In the genomic region with DNA sequence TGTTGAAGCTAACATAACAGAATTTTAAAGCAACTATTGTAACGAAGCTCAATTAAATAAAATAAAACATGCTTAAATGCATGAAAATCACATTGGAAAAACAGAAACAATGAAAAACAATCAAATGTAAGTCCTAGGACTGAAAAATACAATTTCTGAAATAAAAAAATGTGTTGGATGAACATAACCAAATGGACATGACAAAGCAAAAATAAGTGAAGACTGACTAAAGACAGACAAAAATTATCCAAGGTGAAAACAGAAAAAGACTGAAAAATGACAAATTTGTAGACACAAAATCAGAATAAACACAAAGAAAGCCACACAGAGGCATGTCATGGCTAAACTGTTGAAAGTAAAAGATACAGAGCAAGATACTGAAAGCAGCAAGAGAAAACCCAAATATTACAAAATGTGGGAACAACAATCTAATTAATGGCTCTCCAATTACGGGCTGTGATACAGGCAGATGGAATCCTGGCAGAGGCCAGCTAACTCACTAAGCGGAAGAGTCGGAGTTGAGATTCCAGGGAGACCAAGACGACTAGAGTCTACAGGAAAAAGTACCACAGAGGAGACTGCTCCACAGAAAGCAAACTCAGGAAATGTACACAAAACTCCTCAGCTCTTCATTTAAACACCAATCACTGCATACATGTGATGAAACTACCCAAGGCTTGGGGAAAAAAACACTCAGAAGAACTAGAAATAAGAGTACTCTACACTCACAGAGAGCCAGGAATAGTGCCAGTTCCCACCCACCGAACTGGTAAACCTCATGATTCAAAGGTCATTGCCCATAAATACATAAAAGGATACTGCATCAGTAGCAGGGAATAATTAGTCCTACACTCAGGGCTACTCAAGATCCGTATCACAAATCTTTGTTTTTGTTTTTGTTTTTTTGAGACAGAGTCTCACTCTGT, we compare ENCODE assay signal across 11 cellular contexts.
DNase-seq lines count a peak whose midpoint lies in the region; ATAC-seq and TF ChIP-seq lines count a peak whose summit lies in the region.
"Had no signal": no experiment of that assay in that cellular context is flagged by ENCODE, and none has a peak within 500 bp of the region (broad histone marks: within the 10 kb centered on the region; RNA-seq: fewer than 3 reads in every experiment).

No MANE protein-coding gene starts in this region.

- intact Hi-C loops in upper lobe of right lung (cut with DNase I): no loop called here
- intact Hi-C loops in activated CD4-positive, alpha-beta memory T cell treated with anti-CD3 and anti-CD28 coated beads for 36 hours (cut with micrococcal nuclease): no loop called here

- no peaks in the 10 kb centered on the region for H3K36me3 ChIP-seq in upper lobe of right lung
- H3K36me3 ChIP-seq: suprapubic skin had no signal

- peak; percentile 36 for ATAC-seq in upper lobe of right lung
- no peak for ATAC-seq in GM18505 (IDR thresholded peaks at IDR 0.05; ENCODE audit: unreplicated experiment)

- H3K36me3 Mint-ChIP-seq in activated CD4-positive, alpha-beta memory T cell treated with anti-CD3 and anti-CD28 coated beads for 36 hours: peaks cover 15% of the 10 kb centered on the region
- H3K36me3 Mint-ChIP-seq in activated T-cell treated with anti-CD3 and anti-CD28 coated beads, Interleukin-2, amount 50 U/mL, for 24 hours (ENCODE audit: low read depth): peaks cover 44% of the 10 kb centered on the region

- DNase-seq in NCI-H446 (lab: John Stamatoyannopoulos, UW): peak; percentile 6 to 24
- no peak for DNase-seq in NCI-H446 treated with DMSO at 0.1 percent for 48 hours (lab: John Stamatoyannopoulos, UW)
- peak; percentile 50 for DNase-seq in astrocyte of the hippocampus (ENCODE audit: low read depth, low spot score)
- DNase-seq in iris pigment epithelial cell (ENCODE audit: low read depth): peak; percentile 28
- no peak for DNase-seq in upper lobe of right lung
- DNase-seq in activated CD4-positive, alpha-beta memory T cell treated with anti-CD3 and anti-CD28 coated beads for 36 hours: no peak
- no peak for DNase-seq in activated T-cell treated with anti-CD3 and anti-CD28 coated beads, Interleukin-2, amount 50 U/mL, for 24 hours
- DNase-seq: amniotic stem cell had no signal

- POLR2A ChIA-PET in activated CD4-positive, alpha-beta memory T cell treated with anti-CD3 and anti-CD28 coated beads for 36 hours (lab: Charles Lee): no interaction called here

- no peaks in the 10 kb centered on the region for H3K4me1 ChIP-seq in upper lobe of right lung
- H3K4me1 ChIP-seq: suprapubic skin had no signal

- no peak for TF ChIP-seq POLR2A in GM18505 (IDR thresholded peaks at IDR 0.05; ENCODE audit: borderline replicate concordance, extremely low read depth, insufficient read depth, insufficient read length)

- H3K9me3 Mint-ChIP-seq in activated CD4-positive, alpha-beta memory T cell treated with anti-CD3 and anti-CD28 coated beads for 36 hours: peaks cover 15% of the 10 kb centered on the region
- H3K9me3 Mint-ChIP-seq in activated T-cell treated with anti-CD3 and anti-CD28 coated beads, Interleukin-2, amount 50 U/mL, for 24 hours: peaks cover 11% of the 10 kb centered on the region

- no peak overlapping the region for H3K27ac ChIP-seq in upper lobe of right lung
- H3K27ac ChIP-seq: suprapubic skin had no signal

- H3K27ac Mint-ChIP-seq in activated CD4-positive, alpha-beta memory T cell treated with anti-CD3 and anti-CD28 coated beads for 36 hours: no peak overlapping the region
- H3K27ac Mint-ChIP-seq in activated T-cell treated with anti-CD3 and anti-CD28 coated beads, Interleukin-2, amount 50 U/mL, for 24 hours: no peak overlapping the region

- no peak overlapping the region for H3K4me3 ChIP-seq in upper lobe of right lung
- H3K4me3 ChIP-seq: suprapubic skin had no signal

- H3K9me3 ChIP-seq in upper lobe of right lung: no peaks in the 10 kb centered on the region
- H3K9me3 ChIP-seq: suprapubic skin had no signal

- peaks cover 3% of the 10 kb centered on the region for H3K4me1 Mint-ChIP-seq in activated CD4-positive, alpha-beta memory T cell treated with anti-CD3 and anti-CD28 coated beads for 36 hours (ENCODE audit: low read depth)
- H3K4me1 Mint-ChIP-seq in activated T-cell treated with anti-CD3 and anti-CD28 coated beads, Interleukin-2, amount 50 U/mL, for 24 hours (ENCODE audit: low read depth): peaks cover 8% of the 10 kb centered on the region

- CTCF ChIA-PET in activated CD4-positive, alpha-beta memory T cell treated with anti-CD3 and anti-CD28 coated beads for 36 hours (lab: Charles Lee): interaction anchor here (1.9 to 2.0 kb wide), 2 partner anchors 19 to 240 kb away, joined by 7 read pairs; a partner anchor contains a TSS

- H3K27me3 ChIP-seq in upper lobe of right lung: no peaks in the 10 kb centered on the region
- H3K27me3 ChIP-seq: suprapubic skin had no signal

- no peak overlapping the region for H3K4me3 Mint-ChIP-seq in activated CD4-positive, alpha-beta memory T cell treated with anti-CD3 and anti-CD28 coated beads for 36 hours
- no peak overlapping the region for H3K4me3 Mint-ChIP-seq in activated T-cell treated with anti-CD3 and anti-CD28 coated beads, Interleukin-2, amount 50 U/mL, for 24 hours
- H3K4me3 Mint-ChIP-seq: neural crest cell had no signal

- H3K27me3 Mint-ChIP-seq in activated CD4-positive, alpha-beta memory T cell treated with anti-CD3 and anti-CD28 coated beads for 36 hours: no peaks in the 10 kb centered on the region
- no peaks in the 10 kb centered on the region for H3K27me3 Mint-ChIP-seq in activated T-cell treated with anti-CD3 and anti-CD28 coated beads, Interleukin-2, amount 50 U/mL, for 24 hours

- no peak for TF ChIP-seq CTCF in upper lobe of right lung (IDR thresholded peaks at IDR 0.05)

Comparison
In these comparisons a context has a peak if more than half of its experiments do, and no peak if none do; other contexts are left out.
1. DNase-seq: peak in NCI-H446 (2 of 2), astrocyte of the hippocampus (single experiment) and iris pigment epithelial cell (single experiment); none in NCI-H446 treated with DMSO at 0.1 percent for 48 hours (single experiment), upper lobe of right lung (single experiment), activated CD4-positive, alpha-beta memory T cell treated with anti-CD3 and anti-CD28 coated beads for 36 hours (single experiment) and activated T-cell treated with anti-CD3 and anti-CD28 coated beads, Interleukin-2, amount 50 U/mL, for 24 hours (single experiment).